Comparison of ENCODE assay signal across 23 cellular contexts in the genomic region with DNA sequence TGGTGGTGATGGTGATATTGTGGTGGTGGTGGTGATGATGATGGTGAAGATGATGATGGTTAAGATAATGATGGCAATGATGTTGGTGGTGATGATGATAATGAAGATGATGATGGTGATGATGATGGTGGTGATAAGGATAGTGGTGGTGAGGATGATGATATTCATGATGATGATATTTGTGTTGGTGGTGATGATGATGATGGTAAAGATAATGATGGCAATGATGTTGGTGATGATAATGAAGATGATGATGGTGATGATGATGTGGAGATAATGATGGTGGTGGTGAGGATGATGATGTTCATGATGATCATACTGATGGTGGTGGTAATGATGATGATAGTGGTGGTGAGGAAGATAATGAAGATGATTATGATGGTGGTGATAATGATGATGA. TPM values are rescaled to one million over a fixed set of nuclear protein-coding genes. Genes with fewer than 3 reads are reported as not detected.
DNase-seq lines count a peak whose midpoint lies in the region; ATAC-seq, FAIRE-seq and TF ChIP-seq lines count a peak whose summit lies in the region.
"Had no signal": no experiment of that assay in that cellular context is flagged by ENCODE, and none has a peak within 500 bp of the region (broad histone marks: within the 10 kb centered on the region; RNA-seq: fewer than 3 reads in every experiment).

No MANE protein-coding gene starts in this region.

- H3K23me2 ChIP-seq in H1 (ENCODE audit: low read depth, low read length) = peaks cover 10% of the 10 kb centered on the region; the same call in 1 of the 2 replicates

- H3K4ac ChIP-seq in H1 (replicated peaks; ENCODE audit: insufficient read length, low read depth, low read length) = no peak overlapping the region

- no peaks in the 10 kb centered on the region for H3K9me3 ChIP-seq in A549
- no peaks in the 10 kb centered on the region for H3K9me3 ChIP-seq in H1 (ENCODE audit: insufficient read depth in 2 of 2, low read depth in 1 of 2, low read length in 1 of 2)
- H3K9me3 ChIP-seq in kidney (ENCODE audit: control insufficient read depth in 1 of 2, low read length in 2 of 2) = no peaks in the 10 kb centered on the region
- H3K9me3 ChIP-seq: Caco-2 had no signal

- H3K56ac ChIP-seq in H1 (replicated peaks; ENCODE audit: insufficient read length, low read depth, low read length) = peak overlapping the region; percentile 40

- TF ChIP-seq POLR2A in A549 (IDR thresholded peaks at IDR 0.05; ENCODE audit: low read length) (no peak), GM12891 (IDR thresholded peaks at IDR 0.05; ENCODE audit: low read depth, low read length) (no peak), H1 (IDR thresholded peaks at IDR 0.05; ENCODE audit: control extremely low read depth in 1 of 2, low read depth in 2 of 2, low read length in 2 of 2) (no peak)

- FAIRE-seq in A549 (lab: Jason Lieb, UNC) = peak; percentile 18
- peak; percentile 33 for FAIRE-seq in GM12891 (lab: Jason Lieb, UNC)
- FAIRE-seq in HTR-8/SVneo (lab: Jason Lieb, UNC) = peak; percentile 99
- FAIRE-seq in H1 (lab: Jason Lieb, UNC) = no peak
- FAIRE-seq in kidney (lab: Jason Lieb, UNC) = no peak
- FAIRE-seq: A204.1, D721Med, G401.6, GM12892, GM18507 had no signal

- H4K91ac ChIP-seq in H1 (replicated peaks; ENCODE audit: insufficient read length, low read length) = no peak overlapping the region

- no peak overlapping the region for H2BK15ac ChIP-seq in H1 (ENCODE audit: low read length)

- POLR2A ChIA-PET in A549 (lab: Yijun Ruan, JAX) = no interaction called here
- POLR2A ChIA-PET in H1 (lab: Charles Lee; ENCODE audit: partially characterized antibody) = no interaction called here

- no peak overlapping the region for H2BK120ac ChIP-seq in H1 (replicated peaks; ENCODE audit: low read depth, low read length)

- H3K18ac ChIP-seq in H1 (ENCODE audit: extremely low read depth, low read length) = no peak overlapping the region

- H2AK5ac ChIP-seq in H1 (ENCODE audit: low read depth, low read length) = no peak overlapping the region

- no peak overlapping the region for H2BK5ac ChIP-seq in H1 (ENCODE audit: low read depth, low read length)

- no peak overlapping the region for H4K8ac ChIP-seq in H1 (ENCODE audit: extremely low read depth, insufficient read depth, low read length)

- H2AFZ ChIP-seq in H1 (ENCODE audit: low read length) = no peak overlapping the region

- H3K27me3 ChIP-seq in H1 (replicated peaks in 1 of 4; ENCODE audit: control insufficient read depth in 3 of 4, extremely low read depth in 1 of 4, insufficient read depth in 3 of 4, low read length in 3 of 4) = no peaks in the 10 kb centered on the region
- H3K27me3 ChIP-seq: BLaER1 treated with 17β-estradiol and CSF1 and Interleukin-3, amounts not matched to agents 10 nM and 100 nM had no signal

- intact Hi-C loops in kidney (cut with DNase I) = no loop called here

- H3K4me2 ChIP-seq in A549 (no peak overlapping the region), H1 (ENCODE audit: insufficient read depth in 1 of 2, low read depth in 2 of 2, low read length in 2 of 2) (no peak overlapping the region)
- H3K4me2 ChIP-seq: BLaER1 treated with 17β-estradiol and CSF1 and Interleukin-3, amounts not matched to agents 10 nM and 100 nM had no signal

- CTCF ChIA-PET in A549 (lab: Yijun Ruan, JAX) = interaction anchor here (1.0 kb wide), 1 partner anchor 31 kb away, joined by 4 read pairs; the partner anchor contains the start of gene SDK1
- CTCF ChIA-PET in H1 (lab: Charles Lee; ENCODE audit: partially characterized antibody) = no interaction called here

- no peak for TF ChIP-seq RAD21 in A549 (conservative IDR thresholded peaks at IDR 0.05 in 1 of 2, IDR thresholded peaks at IDR 0.05 in 1 of 2)
- no peak for TF ChIP-seq RAD21 in H1 (IDR thresholded peaks at IDR 0.05 in 1 of 2, conservative IDR thresholded peaks at IDR 0.05 in 1 of 2; ENCODE audit: low read depth in 2 of 2, low read length in 2 of 2)

- H3K36me3 ChIP-seq in H1 (ENCODE audit: control insufficient read depth in 2 of 4, insufficient read depth in 4 of 4, low read length in 3 of 4) = no peaks in the 10 kb centered on the region
- H3K36me3 ChIP-seq in kidney (ENCODE audit: control insufficient read depth in 1 of 2, insufficient read depth in 2 of 2, low read length in 2 of 2) = no peaks in the 10 kb centered on the region
- H3K36me3 ChIP-seq: BLaER1 treated with 17β-estradiol and CSF1 and Interleukin-3, amounts not matched to agents 10 nM and 100 nM had no signal

- no peak overlapping the region for H3K4me3 ChIP-seq in A549
- no peak overlapping the region for H3K4me3 ChIP-seq in H1 (ENCODE audit: extremely low read depth in 1 of 4, insufficient read depth in 2 of 4, low read depth in 3 of 4, low read length in 4 of 4)
- no peak overlapping the region for H3K4me3 ChIP-seq in kidney (ENCODE audit: low read length in 2 of 2)
- H3K4me3 ChIP-seq: BLaER1 treated with 17β-estradiol and CSF1 and Interleukin-3, amounts not matched to agents 10 nM and 100 nM had no signal

- DNase-seq in A549 (ENCODE audit: low read depth in 1 of 2, low spot score in 1 of 2) (no peak), GM12891 (ENCODE audit: insufficient read length, low spot score) (no peak), HTR-8/SVneo (ENCODE audit: insufficient read length, low spot score) (no peak), H1 (ENCODE audit: low read depth in 1 of 2, low spot score in 2 of 2) (no peak), kidney (no peak), SIG-M5 treated with dmso at 0.1 percent for 504 hours (lab: John Stamatoyannopoulos, UW; ENCODE audit: unreplicated experiment) (no peak), HT-29 (ENCODE audit: low spot score) (no peak)
- DNase-seq: 8988T; AML-193; Caco-2; Calu3; CD4-positive, alpha-beta T cell; CD8-positive, alpha-beta T cell; DMS79 treated with DMSO at 0.1 percent for 48 hours; GF-D8 had no signal

- H3K79me2 ChIP-seq in H1 (ENCODE audit: control insufficient read depth in 1 of 2, insufficient read depth in 2 of 2, low read length in 2 of 2) = no peaks in the 10 kb centered on the region

- H3K4me1 ChIP-seq in A549 (peaks cover 28% of the 10 kb centered on the region), H1 (replicated peaks in 1 of 4; ENCODE audit: control insufficient read depth in 3 of 4, insufficient read depth in 4 of 4, low read length in 3 of 4) (no peaks in the 10 kb centered on the region), kidney (ENCODE audit: control insufficient read depth in 1 of 2, insufficient read depth in 1 of 2, low read depth in 1 of 2, low read length in 2 of 2) (no peaks in the 10 kb centered on the region)
- H3K4me1 ChIP-seq: Caco-2 had no signal

- peaks cover 0 to 3% of the 10 kb centered on the region in 2 experiments for H4K20me1 ChIP-seq in H1 (replicated peaks in 1 of 2; ENCODE audit: control insufficient read depth in 1 of 2, insufficient read depth in 2 of 2, low read length in 2 of 2)
- H4K20me1 ChIP-seq: BLaER1 treated with 17β-estradiol and CSF1 and Interleukin-3, amounts not matched to agents 10 nM and 100 nM had no signal

- ATAC-seq in A549 (no peak), HG03139 (IDR thresholded peaks at IDR 0.05; ENCODE audit: unreplicated experiment) (no peak)
- ATAC-seq: CD8-positive, alpha-beta T cell had no signal

- no peak overlapping the region for H3K9ac ChIP-seq in H1 (replicated peaks in 1 of 4; ENCODE audit: extremely low read depth in 1 of 4, low read depth in 3 of 4, low read length in 3 of 4)
- H3K9ac ChIP-seq in kidney (ENCODE audit: low read length in 2 of 2) = no peak overlapping the region
- H3K9ac ChIP-seq: BLaER1 treated with 17β-estradiol and CSF1 and Interleukin-3, amounts not matched to agents 10 nM and 100 nM had no signal

- TF ChIP-seq CTCF in A549 (IDR thresholded peaks at IDR 0.05) (no peak), H1 (IDR thresholded peaks at IDR 0.05; ENCODE audit: control extremely low read depth in 1 of 3, insufficient read depth in 1 of 3, low read depth in 1 of 3, low read length in 3 of 3) (no peak), kidney (IDR thresholded peaks at IDR 0.05; ENCODE audit: borderline replicate concordance, extremely low read depth, insufficient read depth) (no peak)

- TF ChIP-seq EP300 in A549 (IDR thresholded peaks at IDR 0.05) (no peak), H1 (IDR thresholded peaks at IDR 0.05; ENCODE audit: borderline replicate concordance in 1 of 2, low read depth in 2 of 2, low read length in 2 of 2) (no peak)

- H2BK12ac ChIP-seq in H1 (ENCODE audit: low read depth, low read length) = no peak overlapping the region

- no peak overlapping the region for H3K27ac ChIP-seq in A549
- H3K27ac ChIP-seq in H1 (ENCODE audit: low read depth, low read length) = no peak overlapping the region
- no peak overlapping the region for H3K27ac ChIP-seq in kidney (ENCODE audit: low read depth in 2 of 2, low read length in 2 of 2)
- H3K27ac ChIP-seq: BLaER1 treated with 17β-estradiol and CSF1 and Interleukin-3, amounts not matched to agents 10 nM and 100 nM; C4-2B had no signal

- H2BK20ac ChIP-seq in H1 (ENCODE audit: low read length) = no peak overlapping the region

- no peak overlapping the region for H3K14ac ChIP-seq in H1 (ENCODE audit: insufficient read length)

- H3K79me1 ChIP-seq in H1 (ENCODE audit: low read depth, low read length) = no peaks in the 10 kb centered on the region

- H4K5ac ChIP-seq in H1 (ENCODE audit: insufficient read length, low read depth, low read length) = no peak overlapping the region

- no peak overlapping the region for H3K23ac ChIP-seq in H1 (ENCODE audit: insufficient read length)

TF ChIP-seq in A549, 52 proteins besides CTCF, POLR2A, EP300 and RAD21 (continues in another document):
- TF ChIP-seq KDM5A (IDR thresholded peaks at IDR 0.05) = no peak

TF ChIP-seq in H1, 55 proteins besides CTCF, POLR2A, EP300 and RAD21 (continues in another document):
- no peak for TF ChIP-seq BCL11A (IDR thresholded peaks at IDR 0.05; ENCODE audit: low read depth in 2 of 2, low read length in 2 of 2)

RNA-seq across cellular contexts. Expression of gene SDK1, which starts 30.7 kb away (rescaled TPM):
- polyA plus RNA-seq in A549 (2011; rRNA removed) = 0.12 and 0.20 TPM in 2 replicates
- 0.05 and 0.09 TPM in 2 replicates for polyA plus RNA-seq in A549 (2012; cell fraction: cytosol; rRNA removed)
- polyA plus RNA-seq in A549 (2012; cell fraction: nucleus; rRNA removed) = 0.13 and 0.18 TPM in 2 replicates
- 0.28 to 0.65 TPM (median 0.29 TPM) in 3 replicates for polyA plus RNA-seq in A549 (2017; fragmentation: RNase III; extraction: RNeasy Plus Mini Kit Qiagen cat#74134 plus additional on column Dnase treatment)
- 0.25 and 0.49 TPM in 2 replicates for polyA minus RNA-seq in A549 (2011; rRNA and poly(A)+ RNA removed)
- polyA plus RNA-seq in GM12891 (2012; ENCODE audit: low read depth, missing spikeins) = 0.26 TPM
- total RNA-seq in H1 (2021; fragmentation: NEBNext Ultra II Directional; extraction: Animal tissue kit (Norgen Biotek cat#: 25700)) = 7.2 and 7.3 TPM in 2 replicates
- polyA plus RNA-seq in H1 (2011; rRNA removed) = 3.3 and 4.7 TPM in 2 replicates
- polyA plus RNA-seq in H1 (2011; cell fraction: cytosol; rRNA removed) = 2.7 TPM
- polyA plus RNA-seq in H1 (2011; cell fraction: nucleus; rRNA removed) = 10.6 TPM
- 3.6 to 7.4 TPM (median 6.1 TPM) in 4 replicates for polyA plus RNA-seq in H1 (2012, experiment 1 of 2)
- polyA plus RNA-seq in H1 (2012, experiment 2 of 2) = 2.8 TPM
- 7.2 TPM for polyA plus RNA-seq in H1 (2013, experiment 1 of 2)
- polyA plus RNA-seq in H1 (2013, experiment 2 of 2) = 5.9 TPM
- 10.0 and 10.6 TPM in 2 replicates for polyA minus RNA-seq in H1 (2011; rRNA and poly(A)+ RNA removed)
- 8.9 TPM for polyA minus RNA-seq in H1 (2011; cell fraction: cytosol; rRNA and poly(A)+ RNA removed)
- polyA minus RNA-seq in H1 (2011; cell fraction: nucleus; rRNA and poly(A)+ RNA removed) = 21.6 TPM
- total RNA-seq in kidney = 38.3 TPM
- polyA plus RNA-seq in kidney (ENCODE audit: insufficient read depth, low read depth, low replicate concordance) = 2.0 TPM
- not detected in 2 replicates for total RNA-seq in HT-29 (2014; rRNA removed; shearing (Covaris generic))
